In the genomic region with DNA sequence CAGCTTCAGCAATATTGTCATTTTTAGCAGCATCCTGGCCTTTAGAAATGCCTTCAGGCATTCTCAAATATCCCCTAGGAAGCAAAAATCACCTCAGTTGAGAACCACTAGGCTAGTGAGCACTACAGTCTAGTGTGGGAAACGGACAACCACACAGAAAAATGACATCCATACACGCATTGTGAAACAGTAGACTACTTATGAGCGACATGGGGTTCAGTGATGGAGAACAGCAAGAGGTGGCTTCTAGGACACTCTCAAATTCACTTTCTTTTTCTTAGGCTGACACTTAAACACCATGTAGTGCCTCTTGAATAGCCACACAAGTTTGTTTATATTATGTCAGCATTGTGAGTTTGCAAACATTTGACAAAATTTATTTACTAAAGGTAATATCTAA, we compare ENCODE assay signal across 13 cellular contexts.
DNase-seq lines count a peak whose midpoint lies in the region; ATAC-seq lines count a peak whose summit lies in the region.
"Had no signal": no experiment of that assay in that cellular context is flagged by ENCODE, and none has a peak within 500 bp of the region (broad histone marks: within the 10 kb centered on the region; RNA-seq: fewer than 3 reads in every experiment).

No MANE protein-coding gene starts in this region.

- ATAC-seq in GM19023 (IDR thresholded peaks at IDR 0.05; ENCODE audit: unreplicated experiment) (peak; percentile 91), GM21786 (IDR thresholded peaks at IDR 0.05; ENCODE audit: unreplicated experiment) (peak; percentile 80), HG03159 (IDR thresholded peaks at IDR 0.05; ENCODE audit: unreplicated experiment) (peak; percentile 94), GM21528 (IDR thresholded peaks at IDR 0.05; ENCODE audit: low FRiP score, unreplicated experiment) (no peak), GM21526 (IDR thresholded peaks at IDR 0.05; ENCODE audit: low FRiP score, unreplicated experiment) (no peak)

- DNase-seq in Kasumi-1 (lab: John Stamatoyannopoulos, UW), result no peak
- no peak for DNase-seq in NCI-H1092 (lab: John Stamatoyannopoulos, UW)
- DNase-seq: activated gamma-delta T cell treated with Interleukin-2 at 50 U/mL for 16 hours; erythroblast; NCI-H446 treated with DMSO at 0.1 percent for 48 hours; nucleus accumbens; stimulated activated CD4-positive, alpha-beta T cell treated with anti-CD3 and anti-CD28 coated beads, Interleukin-4, amount 100 ng/mL, for 24 hours; trophoblast cell had no signal

Comparison
In these comparisons a context has a peak if more than half of its experiments do, and no peak if none do; other contexts are left out.
1. ATAC-seq: peak in GM19023 (single experiment), GM21786 (single experiment) and HG03159 (single experiment); none in GM21528 (single experiment) and GM21526 (single experiment).